In the genomic region with DNA sequence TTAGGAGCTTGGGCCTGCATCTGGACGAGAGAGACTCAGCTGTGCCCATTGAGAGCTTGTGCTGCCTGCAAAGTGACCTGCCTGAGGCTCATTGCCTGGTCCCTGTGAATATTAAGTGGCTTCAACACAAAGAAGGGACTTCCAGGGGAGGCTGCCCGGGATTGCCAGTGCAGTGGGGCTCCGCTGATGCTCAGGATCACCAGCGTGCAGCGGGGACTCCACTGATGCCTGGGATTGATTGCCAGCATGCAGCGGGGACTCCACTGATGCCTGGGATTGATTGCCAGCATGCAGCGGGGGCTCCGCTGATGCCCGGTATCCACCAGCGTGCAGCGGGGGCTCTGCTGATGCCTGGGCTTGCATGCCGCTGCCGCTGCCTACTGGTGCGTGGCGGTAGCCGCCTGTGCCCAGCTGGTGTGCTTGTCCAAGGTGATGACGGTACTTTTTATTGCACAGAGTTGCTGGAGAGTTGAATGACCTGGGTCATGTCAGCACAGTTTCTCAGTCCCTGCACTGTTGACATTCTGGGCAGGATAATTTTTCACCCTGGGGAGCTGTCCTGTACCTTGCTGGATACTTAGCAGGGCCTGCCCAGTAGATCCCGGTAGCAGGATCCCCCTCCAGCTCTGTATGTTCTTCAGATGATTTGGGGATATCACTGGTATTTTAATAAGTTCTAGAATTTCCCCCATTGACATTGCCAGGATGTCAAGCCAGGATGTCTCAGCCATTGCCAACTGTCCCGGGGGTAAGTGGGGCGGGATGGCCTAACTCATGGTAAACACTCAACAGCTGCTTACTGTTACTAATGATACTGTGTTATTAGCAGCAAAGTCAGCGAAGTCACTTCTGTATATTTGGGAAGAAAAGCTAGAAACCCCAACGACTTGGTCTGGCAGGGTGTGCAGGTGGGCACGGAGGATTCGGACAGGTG, we compare ENCODE assay signal across 19 cellular contexts. TPM values are rescaled to one million over a fixed set of nuclear protein-coding genes. Genes with fewer than 3 reads are reported as not detected.
DNase-seq lines count a peak whose midpoint lies in the region; ATAC-seq, FAIRE-seq and TF ChIP-seq lines count a peak whose summit lies in the region.
"Had no signal": no experiment of that assay in that cellular context is flagged by ENCODE, and none has a peak within 500 bp of the region (broad histone marks: within the 10 kb centered on the region; RNA-seq: fewer than 3 reads in every experiment).

No MANE protein-coding gene starts in this region.

- H3K36me3 Mint-ChIP-seq in neural crest cell (ENCODE audit: low read depth): peaks cover 8% of the 10 kb centered on the region
- H3K36me3 Mint-ChIP-seq: stimulated activated effector memory CD8-positive, alpha-beta T cell treated with anti-CD3 and anti-CD28 coated beads, Interleukin-12 subunit alpha, Interleukin-12 subunit beta, amount 100 ng/mL, for 72 hours had no signal

- H3K36me3 ChIP-seq in right atrium auricular region: no peaks in the 10 kb centered on the region
- peaks cover 0 to 3% (median 0%) of the 10 kb centered on the region in 9 donors for H3K36me3 ChIP-seq in heart right ventricle
- no peaks in the 10 kb centered on the region; the same call in 1 of the 2 replicates for H3K36me3 ChIP-seq in H7 (replicated peaks; ENCODE audit: control insufficient read depth, insufficient read depth, low read length)
- H3K36me3 ChIP-seq: WERI-Rb-1 had no signal

- H3K27ac ChIP-seq in right atrium auricular region (no peak overlapping the region), heart right ventricle (peak overlapping the region in 5 of 10 donors; percentile 26 to 80 (median 70))
- H3K27ac ChIP-seq: hepatocyte, WERI-Rb-1 had no signal

- H3K27me3 ChIP-seq in right atrium auricular region: no peaks in the 10 kb centered on the region
- H3K27me3 ChIP-seq in heart right ventricle: no peaks in the 10 kb centered on the region
- H3K27me3 ChIP-seq in H7 (ENCODE audit: control insufficient read depth, insufficient read depth, low read length): no peaks in the 10 kb centered on the region
- H3K27me3 ChIP-seq: esophagus squamous epithelium, hepatocyte had no signal

- H3K9me3 Mint-ChIP-seq in neural crest cell: peaks cover 2% of the 10 kb centered on the region

- DNase-seq in Right ventricle myocardium superior (no peak), right atrium auricular region (ENCODE audit: low spot score) (no peak), heart right ventricle (no peak), neural crest cell (ENCODE audit: low read depth, low spot score) (no peak), GM19239 (ENCODE audit: insufficient read length, low spot score) (no peak), H7 (no peak)
- DNase-seq: esophagus squamous epithelium; GF-D8; MM.1S; naive thymus-derived CD8-positive, alpha-beta T cell; NCI-H2029 treated with DMSO at 0.1 percent for 48 hours; NCI-H82; WERI-Rb-1 had no signal

- H3K4me1 ChIP-seq in right atrium auricular region: peaks cover 0 to 29% of the 10 kb centered on the region in 2 donors
- H3K4me1 ChIP-seq in heart right ventricle: peaks cover 10 to 51% (median 28%) of the 10 kb centered on the region in 9 donors

- peak overlapping the region; percentile 95 for H3K27ac Mint-ChIP-seq in neural crest cell (ENCODE audit: unreplicated experiment)
- H3K27ac Mint-ChIP-seq: naive thymus-derived CD8-positive, alpha-beta T cell; stimulated activated effector memory CD8-positive, alpha-beta T cell treated with anti-CD3 and anti-CD28 coated beads, Interleukin-12 subunit alpha, Interleukin-12 subunit beta, amount 100 ng/mL, for 72 hours had no signal

- H3K9me3 ChIP-seq in right atrium auricular region: no peaks in the 10 kb centered on the region
- peaks cover 0 to 5% (median 0%) of the 10 kb centered on the region in 11 donors for H3K9me3 ChIP-seq in heart right ventricle
- H3K9me3 ChIP-seq: esophagus squamous epithelium had no signal

- H3K4me3 Mint-ChIP-seq in neural crest cell: peak overlapping the region; percentile 38
- H3K4me3 Mint-ChIP-seq: naive thymus-derived CD8-positive, alpha-beta T cell; stimulated activated effector memory CD8-positive, alpha-beta T cell treated with anti-CD3 and anti-CD28 coated beads, Interleukin-12 subunit alpha, Interleukin-12 subunit beta, amount 100 ng/mL, for 72 hours had no signal

- FAIRE-seq in GM19239 (lab: Jason Lieb, UNC): no peak
- FAIRE-seq: H54 had no signal

- H3K27me3 Mint-ChIP-seq in neural crest cell (ENCODE audit: low read depth): no peaks in the 10 kb centered on the region

- intact Hi-C loops in Right ventricle myocardium superior (cut with DNase I): no loop called here
- intact Hi-C loops in heart right ventricle (cut with DNase I): loop anchor here in 2 of 10 donors (1.0 to 5.0 kb wide), 2 partner anchors 47 to 94 kb away; no protein-coding TSS in a partner anchor

- TF ChIP-seq CTCF in right atrium auricular region (IDR thresholded peaks at IDR 0.05) (no peak), heart right ventricle (IDR thresholded peaks at IDR 0.05) (no peak), neural crest cell (conservative IDR thresholded peaks at IDR 0.05) (no peak)

- H3K4me3 ChIP-seq in right atrium auricular region (no peak overlapping the region), heart right ventricle (no peak overlapping the region), H7 (ENCODE audit: insufficient read depth, low read depth, low read length) (no peak overlapping the region)
- H3K4me3 ChIP-seq: esophagus squamous epithelium, hepatocyte had no signal

- H3K4me1 Mint-ChIP-seq in neural crest cell: peaks cover 53% of the 10 kb centered on the region
- H3K4me1 Mint-ChIP-seq: naive thymus-derived CD8-positive, alpha-beta T cell; stimulated activated effector memory CD8-positive, alpha-beta T cell treated with anti-CD3 and anti-CD28 coated beads, Interleukin-12 subunit alpha, Interleukin-12 subunit beta, amount 100 ng/mL, for 72 hours had no signal

- ATAC-seq in Right ventricle myocardium superior (ENCODE audit: poor library complexity) (peak; percentile 67), heart right ventricle (peak in 5 of 8 donors; percentile 22 to 85 (median 39)), GM18868 (IDR thresholded peaks at IDR 0.05; ENCODE audit: unreplicated experiment) (no peak), HG03565 (IDR thresholded peaks at IDR 0.05; ENCODE audit: unreplicated experiment) (no peak)
- ATAC-seq: naive thymus-derived CD8-positive, alpha-beta T cell; Panc1; stimulated activated effector memory CD8-positive, alpha-beta T cell treated with anti-CD3 and anti-CD28 coated beads, Interleukin-12 subunit alpha, Interleukin-12 subunit beta, amount 100 ng/mL, for 72 hours had no signal

- WGBS in heart right ventricle, 2 donors: 57 to 74% methylated on average over 24 of the region's 24 CpGs

RNA-seq across cellular contexts. Expression of gene DOCK1, which starts 13.0 kb away (rescaled TPM):
- total RNA-seq in Right ventricle myocardium superior (14.3 TPM), right atrium auricular region (10 to 100 TPM; 13.0 to 16.8 TPM), heart right ventricle (10 to 100 TPM; 18.0 to 26.7 (median 21.0) TPM), neural crest cell (55.8 and 62.9 TPM in 2 replicates)
- 1 to 10 TPM; 7.8 to 9.1 TPM for polyA plus RNA-seq in heart right ventricle
- 44.5 and 47.9 TPM in 2 replicates for total RNA-seq in H7 (2014; rRNA removed; shearing (Covaris generic))
- total RNA-seq: naive thymus-derived CD8-positive, alpha-beta T cell had no signal
- polyA plus RNA-seq: naive thymus-derived CD8-positive, alpha-beta T cell had no signal

Comparison
In these comparisons a context has a peak if more than half of its experiments do, and no peak if none do; other contexts are left out.
1. ATAC-seq: peak in Right ventricle myocardium superior (single experiment) and heart right ventricle (5 of 8); none in GM18868 (single experiment) and HG03565 (single experiment).